In the genomic region with DNA sequence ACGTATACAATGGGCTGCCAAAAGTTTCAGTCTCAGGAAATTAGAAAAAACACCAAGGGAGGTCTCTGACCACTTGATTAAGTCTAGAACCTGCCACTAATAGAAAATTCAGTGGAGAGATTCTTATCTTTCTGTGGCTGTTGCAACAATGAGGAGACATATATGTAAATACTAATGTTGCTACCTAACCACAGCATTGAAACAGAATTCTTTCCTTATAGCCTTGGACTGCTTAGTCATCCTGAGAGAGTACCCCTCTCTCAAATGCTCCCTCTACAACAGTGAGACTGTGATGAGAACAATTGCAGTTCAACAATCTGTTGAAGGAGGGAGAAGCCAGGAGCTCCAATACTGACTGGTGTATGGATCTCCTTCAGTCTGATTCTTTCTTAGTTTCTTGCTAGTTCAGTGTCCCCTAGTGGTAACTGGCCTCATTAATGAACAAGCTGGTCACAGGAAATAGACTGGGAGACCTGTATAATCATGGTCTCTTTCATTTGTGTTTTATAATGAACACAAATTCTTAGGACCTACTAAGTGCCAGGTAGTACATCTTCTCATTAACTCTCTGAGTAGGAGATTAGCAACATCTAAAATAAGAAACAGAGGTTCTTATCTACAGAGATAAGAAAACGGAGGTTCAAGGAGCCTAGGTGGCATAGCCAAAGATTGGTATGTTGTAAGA, we compare ENCODE assay signal across 8 cellular contexts.
DNase-seq lines count a peak whose midpoint lies in the region; ATAC-seq and TF ChIP-seq lines count a peak whose summit lies in the region.

No MANE protein-coding gene starts in this region.

- POLR2A ChIA-PET in PC-9 (lab: Charles Lee; ENCODE audit: unreplicated experiment), result interaction anchor here (0.5 to 1.1 kb wide), 4 partner anchors 67 to 441 kb away, joined by 3 to 7 read pairs (median 6); no protein-coding TSS in a partner anchor

- no peak overlapping the region for H2AFZ ChIP-seq in PC-9

- H3K4me2 ChIP-seq in PC-9, result peak overlapping the region; percentile 14; the same call in 1 of the 2 replicates

- TF ChIP-seq EP300 in Ishikawa (IDR thresholded peaks at IDR 0.05; ENCODE audit: borderline replicate concordance) (no peak), suprapubic skin (IDR thresholded peaks at IDR 0.05) (no peak)

- H3K4me3 ChIP-seq in PC-9 (no peak overlapping the region), choroid plexus epithelial cell (ENCODE audit: low read depth, low read length) (no peak overlapping the region), left lung (no peak overlapping the region), suprapubic skin (peak overlapping the region; percentile 9)

- TF ChIP-seq CTCF in PC-9 (conservative IDR thresholded peaks at IDR 0.05), result peak; percentile 65
- peak; percentile 88 for TF ChIP-seq CTCF in choroid plexus epithelial cell (conservative IDR thresholded peaks at IDR 0.05; ENCODE audit: low read depth, low read length)
- TF ChIP-seq CTCF in left lung (IDR thresholded peaks at IDR 0.05), result peak; percentile 61 to 68
- peak; percentile 56 to 69 for TF ChIP-seq CTCF in suprapubic skin (IDR thresholded peaks at IDR 0.05)

- H4K20me1 ChIP-seq in PC-9 (ENCODE audit: insufficient read depth), result no peaks in the 10 kb centered on the region

- BruUV-seq in PC-9 (replicated peaks; lab: Mats Ljungman, UMichigan), result no TSS peak

- no peaks in the 10 kb centered on the region for H3K79me2 ChIP-seq in PC-9 (ENCODE audit: low read depth)

- TF ChIP-seq RAD21 in Ishikawa (IDR thresholded peaks at IDR 0.05; ENCODE audit: low read depth), result peak; percentile 97

- no peaks in the 10 kb centered on the region for H3K27me3 Mint-ChIP-seq in activated CD4-positive, alpha-beta T cell treated with anti-CD3 and anti-CD28 coated beads, Interleukin-2, amount 10 ng/mL, durations not matched to agents 24 days and 14 days

- H3K9me3 Mint-ChIP-seq in activated CD4-positive, alpha-beta T cell treated with anti-CD3 and anti-CD28 coated beads, Interleukin-2, amount 10 ng/mL, durations not matched to agents 24 days and 14 days, result no peaks in the 10 kb centered on the region

- H3K9me3 ChIP-seq in PC-9 (ENCODE audit: insufficient read depth, low read depth) (peaks cover 5% of the 10 kb centered on the region), left lung (no peaks in the 10 kb centered on the region), suprapubic skin (no peaks in the 10 kb centered on the region)

- TF ChIP-seq POLR2A in suprapubic skin (IDR thresholded peaks at IDR 0.05), result no peak

- peaks cover 53% of the 10 kb centered on the region for H3K4me1 ChIP-seq in PC-9 (replicated peaks; ENCODE audit: insufficient read depth)
- peaks cover 11 to 38% of the 10 kb centered on the region in 2 donors for H3K4me1 ChIP-seq in left lung
- peaks cover 77% of the 10 kb centered on the region for H3K4me1 ChIP-seq in suprapubic skin

- no peaks in the 10 kb centered on the region for H3K9me2 ChIP-seq in PC-9 (ENCODE audit: insufficient read depth)

- no peak overlapping the region for H3K4me3 Mint-ChIP-seq in activated CD4-positive, alpha-beta T cell treated with anti-CD3 and anti-CD28 coated beads, Interleukin-2, amount 10 ng/mL, durations not matched to agents 24 days and 14 days

- ATAC-seq in GM21825 (IDR thresholded peaks at IDR 0.05; ENCODE audit: unreplicated experiment) (peak; percentile 73), left lung (peak; percentile 93)

- no peaks in the 10 kb centered on the region for H3K36me3 Mint-ChIP-seq in activated CD4-positive, alpha-beta T cell treated with anti-CD3 and anti-CD28 coated beads, Interleukin-2, amount 10 ng/mL, durations not matched to agents 24 days and 14 days (ENCODE audit: low read depth)

- H3K27ac Mint-ChIP-seq in activated CD4-positive, alpha-beta T cell treated with anti-CD3 and anti-CD28 coated beads, Interleukin-2, amount 10 ng/mL, durations not matched to agents 24 days and 14 days, result peak overlapping the region; percentile 45

- DNase-seq in activated CD4-positive, alpha-beta T cell treated with anti-CD3 and anti-CD28 coated beads, Interleukin-2, amount 10 ng/mL, durations not matched to agents 24 days and 14 days, result peak; percentile 76
- DNase-seq in activated CD4-positive, alpha-beta T cell treated with anti-CD3 and anti-CD28 coated beads, Interleukin-2, amount 50 U/mL, for 4 hours, result no peak
- DNase-seq in PC-9 (peak; percentile 39 to 72), choroid plexus epithelial cell (ENCODE audit: low read depth) (peak; percentile 97), left lung (no peak), suprapubic skin (ENCODE audit: low spot score in 2 of 2) (no peak)

- H3F3A ChIP-seq in PC-9 (ENCODE audit: insufficient read depth, low read depth), result peaks cover 18% of the 10 kb centered on the region

- 34% methylated on average over 2 of the region's 2 CpGs for WGBS in suprapubic skin

- intact Hi-C loops in activated CD4-positive, alpha-beta T cell treated with anti-CD3 and anti-CD28 coated beads, Interleukin-2, amount 10 ng/mL, durations not matched to agents 24 days and 14 days (cut with micrococcal nuclease), result loop anchor here (1.0 to 5.0 kb wide), 7 partner anchors 115 to 444 kb away; a partner anchor contains a TSS
- intact Hi-C loops in PC-9 (cut with micrococcal nuclease; ENCODE audit: unreplicated experiment) (loop anchor here (1.0 to 10.0 kb wide), 9 partner anchors 99 to 669 kb away; a partner anchor contains a TSS), left lung (cut with DNase I) (no loop called here)

- H3K27ac ChIP-seq in PC-9 (peak overlapping the region; percentile 75), left lung (peak overlapping the region; percentile 53 to 71), suprapubic skin (peak overlapping the region; percentile 71)

- H3K27me3 ChIP-seq in PC-9 (ENCODE audit: insufficient read depth, low read depth) (no peaks in the 10 kb centered on the region), left lung (no peaks in the 10 kb centered on the region), suprapubic skin (no peaks in the 10 kb centered on the region)

- H3K4me1 Mint-ChIP-seq in activated CD4-positive, alpha-beta T cell treated with anti-CD3 and anti-CD28 coated beads, Interleukin-2, amount 10 ng/mL, durations not matched to agents 24 days and 14 days, result peaks cover 35% of the 10 kb centered on the region

- no peaks in the 10 kb centered on the region for H3K36me3 ChIP-seq in PC-9 (ENCODE audit: low read depth)
- H3K36me3 ChIP-seq in left lung, result no peaks in the 10 kb centered on the region
- no peaks in the 10 kb centered on the region for H3K36me3 ChIP-seq in suprapubic skin

- CTCF ChIA-PET in PC-9 (lab: Charles Lee), result interaction anchor here (0.5 to 1.1 kb wide), 5 partner anchors 75 to 536 kb away, joined by 3 to 4 read pairs (median 3); no protein-coding TSS in a partner anchor

TF ChIP-seq in Ishikawa, 13 proteins besides CTCF, POLR2A, EP300 and RAD21:
- TF ChIP-seq TEAD4 (IDR thresholded peaks at IDR 0.05) (0 out of 2 replicates have a peak, but pooled peaks have one; percentile 5), EGR1 (IDR thresholded peaks at IDR 0.05) (no peak)
TF ChIP-seq in Ishikawa: peak in this region for 1.

Comparison
In these comparisons a context has a peak if more than half of its experiments do, and no peak if none do; other contexts are left out.
1. DNase-seq: peak in activated CD4-positive, alpha-beta T cell treated with anti-CD3 and anti-CD28 coated beads, Interleukin-2, amount 10 ng/mL, durations not matched to agents 24 days and 14 days (single experiment), PC-9 (2 of 2) and choroid plexus epithelial cell (single experiment); none in activated CD4-positive, alpha-beta T cell treated with anti-CD3 and anti-CD28 coated beads, Interleukin-2, amount 50 U/mL, for 4 hours (0 of 2), left lung (0 of 2) and suprapubic skin (0 of 2).
2. intact Hi-C loops: an anchor here in activated CD4-positive, alpha-beta T cell treated with anti-CD3 and anti-CD28 coated beads, Interleukin-2, amount 10 ng/mL, durations not matched to agents 24 days and 14 days (1.0 to 5.0 kb wide) and PC-9 (1.0 to 10.0 kb wide); none called in left lung.
3. Peak in every context shown above with its lines, with median percentiles within 50 percentile points of each other: H3K27ac ChIP-seq and CTCF ChIP-seq.